25 cellular contexts compared by ENCODE assay signal in the genomic region with DNA sequence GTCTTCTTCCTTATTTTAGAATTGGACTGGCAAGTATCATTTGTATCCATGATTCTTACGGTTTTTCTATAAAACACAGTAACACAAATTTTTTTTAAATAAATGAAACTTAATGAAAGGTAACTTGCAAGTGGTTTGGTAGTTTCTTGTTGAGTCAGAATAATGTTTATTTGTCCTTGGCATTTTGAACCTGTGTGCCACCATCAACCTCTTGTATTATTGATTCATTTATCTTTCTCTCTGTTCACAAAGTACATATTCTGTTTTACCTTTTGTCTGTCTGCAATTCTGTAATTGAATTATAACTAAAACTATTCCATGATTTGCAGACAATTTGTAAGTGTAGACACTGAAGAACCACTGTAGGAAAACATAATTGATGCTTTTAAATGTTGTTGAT. TPM values are rescaled to one million over a fixed set of nuclear protein-coding genes. Genes with fewer than 3 reads are reported as not detected.
"Had no signal": no experiment of that assay in that cellular context is flagged by ENCODE, and none has a peak within 500 bp of the region (broad histone marks: within the 10 kb centered on the region; RNA-seq: fewer than 3 reads in every experiment).

No MANE protein-coding gene starts in this region.

- DNase-seq: activated CD4-positive, alpha-beta T cell treated with anti-CD3 and anti-CD28 coated beads, Interleukin-2, amount 10 ng/mL, durations not matched to agents 24 days and 14 days; activated CD4-positive, alpha-beta T cell treated with anti-CD3 and anti-CD28 coated beads, Interleukin-2, amount 50 U/mL, for 4 hours; activated CD8-positive, alpha-beta T cell treated with anti-CD3 and anti-CD28 coated beads for 36 hours; activated effector memory CD4-positive, alpha-beta T cell treated with anti-CD3 and anti-CD28 coated beads, Interleukin-2, amount 50 U/mL, for 16 hours; activated naive CD4-positive, alpha-beta T cell; activated naive CD4-positive, alpha-beta T cell treated with anti-CD3 and anti-CD28 coated beads, Interleukin-2, amount 50 U/mL, for 16 hours; activated naive CD8-positive, alpha-beta T cell treated with anti-CD3 and anti-CD28 coated beads for 36 hours; activated T-cell treated with anti-CD3 and anti-CD28 coated beads, Interleukin-2, amount 50 U/mL, for 1 hour; activated T-cell treated with anti-CD3 and anti-CD28 coated beads, Interleukin-2, amount 50 U/mL, for 72 hours; body of pancreas; NCI-H1436; NCI-H1930; NCI-H2081 treated with DMSO at 0.1 percent for 48 hours; NCI-H226; NCI-H524; SJCRH30; T1000 had no signal

- FAIRE-seq: astrocyte had no signal

- H3K27me3 ChIP-seq: body of pancreas, breast epithelium, SJCRH30 had no signal

- H3K9me3 ChIP-seq: body of pancreas, breast epithelium, SJCRH30 had no signal

- ATAC-seq: activated CD8-positive, alpha-beta T cell treated with anti-CD3 and anti-CD28 coated beads for 36 hours; activated T-cell treated with anti-CD3 and anti-CD28 coated beads, Interleukin-2, amount 50 U/mL, for 72 hours; activated T-helper 17 cell treated with anti-CD3 and anti-CD28 coated beads, Interleukin-2, amount 50 U/mL, for 72 hours; body of pancreas; Panc1 had no signal

- H3K4me1 ChIP-seq: body of pancreas, breast epithelium had no signal

- H3K4me3 ChIP-seq: body of pancreas, breast epithelium, SJCRH30, SK-N-MC had no signal

- H3K27ac ChIP-seq: body of pancreas, breast epithelium, KMS-11, SJCRH30 had no signal

- H3K36me3 ChIP-seq: breast epithelium, SJCRH30 had no signal

RNA-seq across cellular contexts. Expression of a gene that starts 54.7 kb away (rescaled TPM):
- total RNA-seq: activated CD4-positive, alpha-beta T cell treated with anti-CD3 and anti-CD28 coated beads, Interleukin-2, amount 10 ng/mL, durations not matched to agents 24 days and 14 days; activated CD8-positive, alpha-beta memory T cell treated with anti-CD3 and anti-CD28 coated beads for 36 hours; activated CD8-positive, alpha-beta T cell treated with anti-CD3 and anti-CD28 coated beads for 36 hours; activated naive CD8-positive, alpha-beta T cell treated with anti-CD3 and anti-CD28 coated beads for 36 hours; T-helper 2 cell treated with Interferon-gamma antibody and Interleukin-4, amounts not matched to agents 100 ng/mL and 5 ng/mL, for 36 hours had no signal
